Comparison of ENCODE assay signal across 14 cellular contexts in genomic region chr1:202130275-202130646, GRCh38. TPM values are rescaled to one million over a fixed set of nuclear protein-coding genes. Genes with fewer than 3 reads are reported as not detected.
DNase-seq lines count a peak whose midpoint lies in the region; ATAC-seq and TF ChIP-seq lines count a peak whose summit lies in the region.
"Had no signal": no experiment of that assay in that cellular context is flagged by ENCODE, and none has a peak within 500 bp of the region (broad histone marks: within the 10 kb centered on the region; RNA-seq: fewer than 3 reads in every experiment).

No MANE protein-coding gene starts in this region.

- H3K27ac Mint-ChIP-seq in immature natural killer cell = no peak overlapping the region
- H3K27ac Mint-ChIP-seq: CD4-positive, alpha-beta memory T cell; H9 had no signal

- H3K27ac ChIP-seq in adrenal gland (peak overlapping the region in 3 of 5 donors; percentile 55 to 100 (median 95)), sigmoid colon (peak overlapping the region; percentile 14 to 88 (median 84))
- H3K27ac ChIP-seq: cardiac muscle cell, epithelial cell of prostate had no signal

- H3K9me3 ChIP-seq in adrenal gland (replicated peaks in 1 of 3) = no peaks in the 10 kb centered on the region
- no peaks in the 10 kb centered on the region for H3K9me3 ChIP-seq in sigmoid colon

- intact Hi-C loops in adrenal gland (cut with DNase I) = no loop called here
- intact Hi-C loops in sigmoid colon (cut with DNase I) = loop anchor here (10.0 kb wide), 1 partner anchor 235 kb away; no protein-coding TSS in a partner anchor

- H3K4me3 Mint-ChIP-seq in immature natural killer cell = no peak overlapping the region
- H3K4me3 Mint-ChIP-seq: CD4-positive, alpha-beta memory T cell; H9 had no signal

- peaks cover 0 to 5% of the 10 kb centered on the region in 2 donors for H3K4me1 Mint-ChIP-seq in immature natural killer cell

- H3K4me3 ChIP-seq in adrenal gland (no peak overlapping the region), sigmoid colon (no peak overlapping the region)
- H3K4me3 ChIP-seq: cardiac muscle cell had no signal

- H3K4me1 ChIP-seq in adrenal gland (replicated peaks in 1 of 2) (peaks cover 38 to 54% of the 10 kb centered on the region in 2 donors), sigmoid colon (peaks cover 0 to 45% (median 30%) of the 10 kb centered on the region in 4 donors)

- H3K27me3 ChIP-seq in adrenal gland = no peaks in the 10 kb centered on the region
- H3K27me3 ChIP-seq in sigmoid colon = no peaks in the 10 kb centered on the region
- H3K27me3 ChIP-seq: cardiac muscle cell had no signal

- H3K27me3 Mint-ChIP-seq in immature natural killer cell (ENCODE audit: low read depth in 3 of 3) = peaks cover 0 to 3% (median 2%) of the 10 kb centered on the region in 3 donors

- no peak for TF ChIP-seq POLR2A in adrenal gland (IDR thresholded peaks at IDR 0.05)
- no peak for TF ChIP-seq POLR2A in sigmoid colon (IDR thresholded peaks at IDR 0.05)

- no peak for TF ChIP-seq CTCF in adrenal gland (IDR thresholded peaks at IDR 0.05)
- TF ChIP-seq CTCF in sigmoid colon (IDR thresholded peaks at IDR 0.05) = no peak

- H3K9me3 Mint-ChIP-seq in immature natural killer cell = no peaks in the 10 kb centered on the region
- H3K9me3 Mint-ChIP-seq: CD4-positive, alpha-beta memory T cell; H9 had no signal

- peaks cover 4 to 8% (median 5%) of the 10 kb centered on the region in 3 donors for H3K36me3 Mint-ChIP-seq in immature natural killer cell

- DNase-seq in NCI-H1092 treated with DMSO at 0.1 percent for 48 hours (lab: John Stamatoyannopoulos, UW) (peak; percentile 67), adrenal gland (peak; percentile 47 to 77 (median 60)), hippocampal formation (lab: John Stamatoyannopoulos, UW) (peak; percentile 91 to 94), sigmoid colon (peak; percentile 71), immature natural killer cell (no peak)
- no peak for DNase-seq in activated CD8-positive, alpha-beta memory T cell treated with anti-CD3 and anti-CD28 coated beads, Interleukin-2, amount 50 U/mL, for 48 hours
- DNase-seq: activated CD4-positive, alpha-beta T cell treated with anti-CD3 and anti-CD28 coated beads, Interleukin-2, amount 50 U/mL, for 4 hours; CD4-positive, alpha-beta memory T cell; GDM1; H9; NCI-H510A treated with DMSO at 0.1 percent for 48 hours had no signal

- no peak for ATAC-seq in GM19452 (IDR thresholded peaks at IDR 0.05; ENCODE audit: unreplicated experiment)

- 42 to 53% (median 43%) methylated on average over 9 to 10 of the region's 10 CpGs for WGBS in adrenal gland, 4 donors
- 31 to 60% methylated on average over 10 of the region's 10 CpGs for whole genome bisulfite sequencing in sigmoid colon, 2 donors

- peaks cover 0 to 21% of the 10 kb centered on the region in 2 donors for H3K36me3 ChIP-seq in adrenal gland (replicated peaks in 1 of 2)
- H3K36me3 ChIP-seq in sigmoid colon = peaks cover 11 to 20% (median 15%) of the 10 kb centered on the region in 4 donors

- TF ChIP-seq EP300 in sigmoid colon (IDR thresholded peaks at IDR 0.05) = no peak

RNA-seq across cellular contexts. Expression of gene GPR37L1, which starts 7.5 kb away (rescaled TPM):
- total RNA-seq in adrenal gland (under 1 TPM in 7 of 8 donors, not detected in 1; 0.14 to 0.49 (median 0.30) TPM), sigmoid colon (under 1 TPM; under 0.01 to 0.36 (median 0.27) TPM)
- polyA plus RNA-seq in adrenal gland (under 1 TPM; 0.02 to 0.24 (median 0.13) TPM), sigmoid colon (1 to 10 TPM in 1 of 3 donors, under 1 TPM in 1, not detected in 1; 0.92 to 1.8 TPM), immature natural killer cell (under 1 TPM in 2 of 3 donors, not detected in 1; 0.10 to 0.16 TPM)
- total RNA-seq: cardiac muscle cell; CD4-positive, alpha-beta memory T cell had no signal
- polyA plus RNA-seq: cardiac muscle cell had no signal

RNA-seq across cellular contexts. Expression of gene ARL8A, which starts 14.3 kb away (rescaled TPM):
- total RNA-seq in adrenal gland (100 to 1,000 TPM in 1 of 8 donors, 10 to 100 TPM in 7; 34.3 to 115 (median 64.8) TPM), sigmoid colon (10 to 100 TPM; 21.6 to 29.0 (median 25.2) TPM)
- polyA plus RNA-seq in adrenal gland (10 to 100 TPM; 26.4 to 71.2 (median 28.6) TPM), sigmoid colon (10 to 100 TPM; 13.8 to 22.4 (median 15.7) TPM), immature natural killer cell (10 to 100 TPM in 2 of 3 donors, 1 to 10 TPM in 1; 9.7 to 15.0 (median 11.0) TPM)

RNA-seq across cellular contexts. Expression of gene PTPN7, which starts 30.1 kb away (rescaled TPM):
- total RNA-seq in adrenal gland (10 to 100 TPM in 5 of 8 donors, 1 to 10 TPM in 3; 2.5 to 35.8 (median 16.4) TPM), sigmoid colon (1 to 10 TPM in 2 of 4 donors, under 1 TPM in 1, not detected in 1; 0.71 to 6.2 (median 3.0) TPM)
- polyA plus RNA-seq in adrenal gland (10 to 100 TPM; 13.4 to 45.4 (median 15.0) TPM), sigmoid colon (10 to 100 TPM in 1 of 3 donors, 1 to 10 TPM in 2; 2.3 to 18.2 (median 6.0) TPM), immature natural killer cell (100 to 1,000 TPM in 1 of 3 donors, 10 to 100 TPM in 2; 55.4 to 126 (median 58.4) TPM)
- total RNA-seq: cardiac muscle cell had no signal
- polyA plus RNA-seq: cardiac muscle cell had no signal

Comparison
In these comparisons a context has a peak if more than half of its experiments do, and no peak if none do; other contexts are left out.
1. DNase-seq: peak in NCI-H1092 treated with DMSO at 0.1 percent for 48 hours (single experiment), adrenal gland (7 of 7), hippocampal formation (2 of 2) and sigmoid colon (single experiment); none in activated CD8-positive, alpha-beta memory T cell treated with anti-CD3 and anti-CD28 coated beads, Interleukin-2, amount 50 U/mL, for 48 hours (single experiment) and immature natural killer cell (0 of 3).